Comparison of ENCODE assay signal across 1 cellular context in the genomic region with DNA sequence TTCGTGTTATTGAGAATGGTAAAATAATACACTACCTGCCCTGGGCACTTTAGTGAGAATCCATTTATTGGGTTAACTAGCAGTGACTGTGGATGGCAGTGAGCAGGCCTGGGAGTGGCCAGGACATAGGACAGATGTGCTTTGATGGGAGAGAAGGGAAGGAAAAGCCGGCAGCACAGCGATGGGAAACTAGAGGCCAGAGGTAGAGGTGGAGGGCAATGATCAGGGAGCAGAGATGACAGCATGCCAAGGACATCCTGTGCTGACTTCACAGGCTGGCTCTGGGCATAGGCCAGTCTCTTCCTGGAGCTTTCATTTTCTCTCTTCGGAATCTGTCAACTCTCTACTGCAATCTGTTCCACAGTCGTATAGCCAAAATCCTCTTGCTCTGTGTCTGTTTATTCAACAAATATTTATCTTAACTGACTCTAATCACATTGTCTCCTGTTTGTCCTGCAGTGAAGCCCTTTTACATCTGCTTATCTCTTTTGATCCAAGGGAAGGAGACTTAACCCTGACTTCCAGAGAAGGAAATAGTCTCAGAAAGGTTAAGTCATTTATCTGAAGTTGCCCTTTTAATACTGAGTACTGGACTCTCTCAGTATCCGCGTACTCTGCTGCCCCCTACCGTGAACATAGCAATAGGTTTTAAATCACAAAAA.
TF ChIP-seq lines count a peak whose summit lies in the region.

No MANE protein-coding gene starts in this region.

TF ChIP-seq in HepG2, 621 proteins besides CTCF, POLR2A, EP300 and RAD21 (continued from another document and continues in another):
- TF ChIP-seq ATF4 (CRISPR knock-in tag; IDR thresholded peaks at IDR 0.05) (peak in 1 of 2 experiments; percentile 64; a peak in 2 of 4 replicates), ZNF839 (CRISPR knock-in tag; IDR thresholded peaks at IDR 0.05; ENCODE audit: borderline replicate concordance) (no peak), ZNF224 (CRISPR knock-in tag; IDR thresholded peaks at IDR 0.05) (no peak), ZBTB7A (CRISPR knock-in tag; IDR thresholded peaks at IDR 0.05) (no peak), ZNF614 (CRISPR knock-in tag; IDR thresholded peaks at IDR 0.05; ENCODE audit: borderline replicate concordance) (no peak; the same call in 1 of the 2 replicates), HES4 (CRISPR knock-in tag; IDR thresholded peaks at IDR 0.05; ENCODE audit: borderline replicate concordance) (no peak), ARHGAP35 (CRISPR knock-in tag; IDR thresholded peaks at IDR 0.05; ENCODE audit: borderline replicate concordance) (no peak), TBP (CRISPR knock-in tag; IDR thresholded peaks at IDR 0.05) (peak; percentile 26; the same call in 1 of the 2 replicates), IKZF1 (IDR thresholded peaks at IDR 0.05) (no peak), CEBPB (IDR thresholded peaks at IDR 0.05; ENCODE audit: borderline replicate concordance, low read depth, low read length) (no peak), ZNF234 (CRISPR knock-in tag; conservative IDR thresholded peaks at IDR 0.05) (no peak), PAF1 (CRISPR knock-in tag; IDR thresholded peaks at IDR 0.05) (no peak), FOSL2 (CRISPR knock-in tag; IDR thresholded peaks at IDR 0.05) (peak; percentile 47; the same call in 1 of the 2 replicates), IRF2 (CRISPR knock-in tag; IDR thresholded peaks at IDR 0.05) (peak; percentile 42; the same call in 1 of the 2 replicates), ZNF713 (CRISPR knock-in tag; IDR thresholded peaks at IDR 0.05) (no peak), ZNF331 (CRISPR knock-in tag; IDR thresholded peaks at IDR 0.05) (no peak; the same call in none of the 2 replicates), SP2 (CRISPR knock-in tag; IDR thresholded peaks at IDR 0.05) (no peak), ZNF772 (CRISPR knock-in tag; IDR thresholded peaks at IDR 0.05) (peak; percentile 50; the same call in 1 of the 2 replicates), NFIB (CRISPR knock-in tag; IDR thresholded peaks at IDR 0.05; ENCODE audit: borderline replicate concordance) (no peak), ZBTB26 (CRISPR knock-in tag; IDR thresholded peaks at IDR 0.05; ENCODE audit: borderline replicate concordance) (no peak), ZSCAN30 (CRISPR knock-in tag; IDR thresholded peaks at IDR 0.05) (no peak), PRPF4 (IDR thresholded peaks at IDR 0.05; ENCODE audit: low read depth, low read length, poor library complexity, severe bottlenecking) (no peak), ZNF780A (CRISPR knock-in tag; IDR thresholded peaks at IDR 0.05) (no peak), KDM1A (CRISPR knock-in tag; IDR thresholded peaks at IDR 0.05) (no peak), ZNF430 (CRISPR knock-in tag; IDR thresholded peaks at IDR 0.05) (no peak), ZNF468 (CRISPR knock-in tag; IDR thresholded peaks at IDR 0.05) (no peak; the same call in 1 of the 2 replicates), ZNF552 (CRISPR knock-in tag; IDR thresholded peaks at IDR 0.05; ENCODE audit: borderline replicate concordance) (no peak), JDP2 (CRISPR knock-in tag; IDR thresholded peaks at IDR 0.05; ENCODE audit: borderline replicate concordance) (no peak), ATF6 (CRISPR knock-in tag; conservative IDR thresholded peaks at IDR 0.05) (no peak), GRHL1 (CRISPR knock-in tag; conservative IDR thresholded peaks at IDR 0.05) (no peak), MXD1 (CRISPR knock-in tag; IDR thresholded peaks at IDR 0.05) (no peak), ZNF292 (CRISPR knock-in tag; IDR thresholded peaks at IDR 0.05; ENCODE audit: borderline replicate concordance, low read depth) (peak; percentile 92), NFIC (IDR thresholded peaks at IDR 0.05; ENCODE audit: low read length) (no peak), BORCS8-MEF2B (CRISPR knock-in tag; IDR thresholded peaks at IDR 0.05) (no peak), DR1 (CRISPR knock-in tag; IDR thresholded peaks at IDR 0.05) (no peak)
- TF ChIP-seq, protein P1, sequence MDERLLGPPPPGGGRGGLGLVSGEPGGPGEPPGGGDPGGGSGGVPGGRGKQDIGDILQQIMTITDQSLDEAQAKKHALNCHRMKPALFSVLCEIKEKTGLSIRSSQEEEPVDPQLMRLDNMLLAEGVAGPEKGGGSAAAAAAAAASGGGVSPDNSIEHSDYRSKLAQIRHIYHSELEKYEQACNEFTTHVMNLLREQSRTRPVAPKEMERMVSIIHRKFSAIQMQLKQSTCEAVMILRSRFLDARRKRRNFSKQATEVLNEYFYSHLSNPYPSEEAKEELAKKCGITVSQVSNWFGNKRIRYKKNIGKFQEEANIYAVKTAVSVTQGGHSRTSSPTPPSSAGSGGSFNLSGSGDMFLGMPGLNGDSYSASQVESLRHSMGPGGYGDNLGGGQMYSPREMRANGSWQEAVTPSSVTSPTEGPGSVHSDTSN (CRISPR knock-in tag; IDR thresholded peaks at IDR 0.05) = no peak
- TF ChIP-seq, protein P2, sequence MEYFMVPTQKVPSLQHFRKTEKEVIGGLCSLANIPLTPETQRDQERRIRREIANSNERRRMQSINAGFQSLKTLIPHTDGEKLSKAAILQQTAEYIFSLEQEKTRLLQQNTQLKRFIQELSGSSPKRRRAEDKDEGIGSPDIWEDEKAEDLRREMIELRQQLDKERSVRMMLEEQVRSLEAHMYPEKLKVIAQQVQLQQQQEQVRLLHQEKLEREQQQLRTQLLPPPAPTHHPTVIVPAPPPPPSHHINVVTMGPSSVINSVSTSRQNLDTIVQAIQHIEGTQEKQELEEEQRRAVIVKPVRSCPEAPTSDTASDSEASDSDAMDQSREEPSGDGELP (IDR thresholded peaks at IDR 0.05; ENCODE audit: borderline replicate concordance, low read depth) = no peak
- TF ChIP-seq, protein P3, sequence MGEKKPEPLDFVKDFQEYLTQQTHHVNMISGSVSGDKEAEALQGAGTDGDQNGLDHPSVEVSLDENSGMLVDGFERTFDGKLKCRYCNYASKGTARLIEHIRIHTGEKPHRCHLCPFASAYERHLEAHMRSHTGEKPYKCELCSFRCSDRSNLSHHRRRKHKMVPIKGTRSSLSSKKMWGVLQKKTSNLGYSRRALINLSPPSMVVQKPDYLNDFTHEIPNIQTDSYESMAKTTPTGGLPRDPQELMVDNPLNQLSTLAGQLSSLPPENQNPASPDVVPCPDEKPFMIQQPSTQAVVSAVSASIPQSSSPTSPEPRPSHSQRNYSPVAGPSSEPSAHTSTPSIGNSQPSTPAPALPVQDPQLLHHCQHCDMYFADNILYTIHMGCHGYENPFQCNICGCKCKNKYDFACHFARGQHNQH (CRISPR knock-in tag; IDR thresholded peaks at IDR 0.05) = no peak; the same call in 1 of the 2 replicates
- TF ChIP-seq, protein P4, sequence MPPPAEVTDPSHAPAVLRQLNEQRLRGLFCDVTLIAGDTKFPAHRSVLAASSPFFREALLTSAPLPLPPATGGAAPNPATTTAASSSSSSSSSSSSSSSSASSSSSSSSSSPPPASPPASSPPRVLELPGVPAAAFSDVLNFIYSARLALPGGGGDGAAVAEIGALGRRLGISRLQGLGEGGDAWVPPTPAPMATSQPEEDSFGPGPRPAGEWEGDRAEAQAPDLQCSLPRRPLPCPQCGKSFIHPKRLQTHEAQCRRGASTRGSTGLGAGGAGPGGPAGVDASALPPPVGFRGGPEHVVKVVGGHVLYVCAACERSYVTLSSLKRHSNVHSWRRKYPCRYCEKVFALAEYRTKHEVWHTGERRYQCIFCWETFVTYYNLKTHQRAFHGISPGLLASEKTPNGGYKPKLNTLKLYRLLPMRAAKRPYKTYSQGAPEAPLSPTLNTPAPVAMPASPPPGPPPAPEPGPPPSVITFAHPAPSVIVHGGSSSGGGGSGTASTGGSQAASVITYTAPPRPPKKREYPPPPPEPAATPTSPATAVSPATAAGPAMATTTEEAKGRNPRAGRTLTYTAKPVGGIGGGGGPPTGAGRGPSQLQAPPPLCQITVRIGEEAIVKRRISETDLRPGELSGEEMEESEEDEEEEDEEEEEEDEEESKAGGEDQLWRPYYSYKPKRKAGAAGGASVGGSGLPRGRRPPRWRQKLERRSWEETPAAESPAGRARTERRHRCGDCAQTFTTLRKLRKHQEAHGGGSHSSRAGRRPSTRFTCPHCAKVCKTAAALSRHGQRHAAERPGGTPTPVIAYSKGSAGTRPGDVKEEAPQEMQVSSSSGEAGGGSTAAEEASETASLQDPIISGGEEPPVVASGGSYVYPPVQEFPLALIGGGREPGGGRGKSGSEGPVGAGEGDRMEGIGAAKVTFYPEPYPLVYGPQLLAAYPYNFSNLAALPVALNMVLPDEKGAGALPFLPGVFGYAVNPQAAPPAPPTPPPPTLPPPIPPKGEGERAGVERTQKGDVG (CRISPR knock-in tag; IDR thresholded peaks at IDR 0.05; ENCODE audit: borderline replicate concordance) = no peak
- TF ChIP-seq, protein P5, sequence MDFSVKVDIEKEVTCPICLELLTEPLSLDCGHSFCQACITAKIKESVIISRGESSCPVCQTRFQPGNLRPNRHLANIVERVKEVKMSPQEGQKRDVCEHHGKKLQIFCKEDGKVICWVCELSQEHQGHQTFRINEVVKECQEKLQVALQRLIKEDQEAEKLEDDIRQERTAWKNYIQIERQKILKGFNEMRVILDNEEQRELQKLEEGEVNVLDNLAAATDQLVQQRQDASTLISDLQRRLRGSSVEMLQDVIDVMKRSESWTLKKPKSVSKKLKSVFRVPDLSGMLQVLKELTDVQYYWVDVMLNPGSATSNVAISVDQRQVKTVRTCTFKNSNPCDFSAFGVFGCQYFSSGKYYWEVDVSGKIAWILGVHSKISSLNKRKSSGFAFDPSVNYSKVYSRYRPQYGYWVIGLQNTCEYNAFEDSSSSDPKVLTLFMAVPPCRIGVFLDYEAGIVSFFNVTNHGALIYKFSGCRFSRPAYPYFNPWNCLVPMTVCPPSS (IDR thresholded peaks at IDR 0.05) = no peak
- TF ChIP-seq, protein P6, sequence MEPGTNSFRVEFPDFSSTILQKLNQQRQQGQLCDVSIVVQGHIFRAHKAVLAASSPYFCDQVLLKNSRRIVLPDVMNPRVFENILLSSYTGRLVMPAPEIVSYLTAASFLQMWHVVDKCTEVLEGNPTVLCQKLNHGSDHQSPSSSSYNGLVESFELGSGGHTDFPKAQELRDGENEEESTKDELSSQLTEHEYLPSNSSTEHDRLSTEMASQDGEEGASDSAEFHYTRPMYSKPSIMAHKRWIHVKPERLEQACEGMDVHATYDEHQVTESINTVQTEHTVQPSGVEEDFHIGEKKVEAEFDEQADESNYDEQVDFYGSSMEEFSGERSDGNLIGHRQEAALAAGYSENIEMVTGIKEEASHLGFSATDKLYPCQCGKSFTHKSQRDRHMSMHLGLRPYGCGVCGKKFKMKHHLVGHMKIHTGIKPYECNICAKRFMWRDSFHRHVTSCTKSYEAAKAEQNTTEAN (CRISPR knock-in tag; conservative IDR thresholded peaks at IDR 0.05) = no peak
- TF ChIP-seq, protein P7, sequence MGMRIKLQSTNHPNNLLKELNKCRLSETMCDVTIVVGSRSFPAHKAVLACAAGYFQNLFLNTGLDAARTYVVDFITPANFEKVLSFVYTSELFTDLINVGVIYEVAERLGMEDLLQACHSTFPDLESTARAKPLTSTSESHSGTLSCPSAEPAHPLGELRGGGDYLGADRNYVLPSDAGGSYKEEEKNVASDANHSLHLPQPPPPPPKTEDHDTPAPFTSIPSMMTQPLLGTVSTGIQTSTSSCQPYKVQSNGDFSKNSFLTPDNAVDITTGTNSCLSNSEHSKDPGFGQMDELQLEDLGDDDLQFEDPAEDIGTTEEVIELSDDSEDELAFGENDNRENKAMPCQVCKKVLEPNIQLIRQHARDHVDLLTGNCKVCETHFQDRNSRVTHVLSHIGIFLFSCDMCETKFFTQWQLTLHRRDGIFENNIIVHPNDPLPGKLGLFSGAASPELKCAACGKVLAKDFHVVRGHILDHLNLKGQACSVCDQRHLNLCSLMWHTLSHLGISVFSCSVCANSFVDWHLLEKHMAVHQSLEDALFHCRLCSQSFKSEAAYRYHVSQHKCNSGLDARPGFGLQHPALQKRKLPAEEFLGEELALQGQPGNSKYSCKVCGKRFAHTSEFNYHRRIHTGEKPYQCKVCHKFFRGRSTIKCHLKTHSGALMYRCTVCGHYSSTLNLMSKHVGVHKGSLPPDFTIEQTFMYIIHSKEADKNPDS (CRISPR knock-in tag; IDR thresholded peaks at IDR 0.05) = 0 out of 2 replicates have a peak, but pooled peaks have one; percentile 18
